1 cellular context compared by ENCODE assay signal in genomic region chr13:20942938-20943518, GRCh38.
TF ChIP-seq lines count a peak whose summit lies in the region.

No MANE protein-coding gene starts in this region.

TF ChIP-seq in HCT116, 20 proteins besides CTCF, POLR2A, EP300 and RAD21 (continued from another document):
- TF ChIP-seq REST (IDR thresholded peaks at IDR 0.05; ENCODE audit: low read depth) (no peak), ZFX (IDR thresholded peaks at IDR 0.05) (no peak), ZBTB33 (IDR thresholded peaks at IDR 0.05; ENCODE audit: extremely low read depth, insufficient replicate concordance, low read length) (no peak)
